Comparison of ENCODE assay signal across 34 cellular contexts in genomic region chr1:14888374-14888773, GRCh38.
"Had no signal": no experiment of that assay in that cellular context is flagged by ENCODE, and none has a peak within 500 bp of the region (broad histone marks: within the 10 kb centered on the region; RNA-seq: fewer than 3 reads in every experiment).

No MANE protein-coding gene starts in this region.

- H3K4me3 ChIP-seq: ascending aorta, breast epithelium had no signal

- H3K9me3 Mint-ChIP-seq: activated CD4-positive, alpha-beta memory T cell treated with anti-CD3 and anti-CD28 coated beads, Interleukin-2, amount 10 ng/mL, durations not matched to agents 7 days and 5 days; activated CD4-positive, alpha-beta T cell treated with anti-CD3 and anti-CD28 coated beads, Interleukin-2, amount 10 ng/mL, durations not matched to agents 7 days and 5 days; activated naive CD4-positive, alpha-beta T cell treated with anti-CD3 and anti-CD28 coated beads for 36 hours; activated naive CD4-positive, alpha-beta T cell treated with anti-CD3 and anti-CD28 coated beads, Interleukin-2, amount 50 U/mL, for 24 hours; activated naive CD8-positive, alpha-beta T cell treated with anti-CD3 and anti-CD28 coated beads, Interleukin-2, amount 10 ng/mL, durations not matched to agents 7 days and 5 days; activated naive CD8-positive, alpha-beta T cell treated with anti-CD3 and anti-CD28 coated beads, Interleukin-2, amount 50 U/mL, for 24 hours; activated T-cell treated with anti-CD3 and anti-CD28 coated beads, Interleukin-2, amount 50 U/mL, for 24 hours; T-helper 1 cell treated with Interleukin-12 subunit alpha and Interleukin-12 subunit beta and Interleukin-4 antibody, amounts not matched to agents 30 μg/mL and 1 μg/mL, for 36 hours; T-helper 2 cell treated with Interferon-gamma antibody and Interleukin-4, amounts not matched to agents 5 μg/mL and 100 μg/mL, for 36 hours had no signal

- H3K4me1 ChIP-seq: breast epithelium had no signal

- H3K4me1 Mint-ChIP-seq: activated CD4-positive, alpha-beta memory T cell treated with anti-CD3 and anti-CD28 coated beads, Interleukin-2, amount 10 ng/mL, durations not matched to agents 7 days and 5 days; activated CD4-positive, alpha-beta T cell treated with anti-CD3 and anti-CD28 coated beads for 36 hours; activated CD4-positive, alpha-beta T cell treated with anti-CD3 and anti-CD28 coated beads, Interleukin-2, amount 10 ng/mL, durations not matched to agents 7 days and 5 days; activated CD8-positive, alpha-beta memory T cell treated with anti-CD3 and anti-CD28 coated beads, Interleukin-2, amount 10 ng/mL, durations not matched to agents 7 days and 5 days; activated naive CD4-positive, alpha-beta T cell treated with anti-CD3 and anti-CD28 coated beads, Interleukin-2, amount 50 U/mL, for 24 hours; activated naive CD8-positive, alpha-beta T cell treated with anti-CD3 and anti-CD28 coated beads, Interleukin-2, amount 10 ng/mL, durations not matched to agents 7 days and 5 days; activated naive CD8-positive, alpha-beta T cell treated with anti-CD3 and anti-CD28 coated beads, Interleukin-2, amount 50 U/mL, for 24 hours had no signal

- H3K36me3 ChIP-seq: ascending aorta, brain microvascular endothelial cell, breast epithelium had no signal

- H3K9me3 ChIP-seq: ascending aorta, breast epithelium had no signal

- H3K27me3 ChIP-seq: ascending aorta, breast epithelium had no signal

- H3K27ac ChIP-seq: ascending aorta, brain microvascular endothelial cell, breast epithelium, VCaP had no signal

- H3K4me3 Mint-ChIP-seq: activated CD4-positive, alpha-beta memory T cell treated with anti-CD3 and anti-CD28 coated beads, Interleukin-2, amount 10 ng/mL, durations not matched to agents 7 days and 5 days; activated CD4-positive, alpha-beta T cell treated with anti-CD3 and anti-CD28 coated beads for 36 hours; activated CD4-positive, alpha-beta T cell treated with anti-CD3 and anti-CD28 coated beads, Interleukin-2, amount 10 ng/mL, durations not matched to agents 7 days and 5 days; activated CD8-positive, alpha-beta memory T cell treated with anti-CD3 and anti-CD28 coated beads, Interleukin-2, amount 10 ng/mL, durations not matched to agents 7 days and 5 days; activated CD8-positive, alpha-beta T cell treated with anti-CD3 and anti-CD28 coated beads, Interleukin-2, amount 10 ng/mL, durations not matched to agents 7 days and 5 days; activated naive CD4-positive, alpha-beta T cell treated with anti-CD3 and anti-CD28 coated beads for 36 hours; activated naive CD4-positive, alpha-beta T cell treated with anti-CD3 and anti-CD28 coated beads, Interleukin-2, amount 50 U/mL, for 24 hours; activated naive CD8-positive, alpha-beta T cell; activated naive CD8-positive, alpha-beta T cell treated with anti-CD3 and anti-CD28 coated beads, Interleukin-2, amount 10 ng/mL, durations not matched to agents 7 days and 5 days; activated naive CD8-positive, alpha-beta T cell treated with anti-CD3 and anti-CD28 coated beads, Interleukin-2, amount 50 U/mL, for 24 hours; activated T-cell treated with anti-CD3 and anti-CD28 coated beads, Interleukin-2, amount 50 U/mL, for 24 hours; T-helper 1 cell treated with Interleukin-12 subunit alpha and Interleukin-12 subunit beta and Interleukin-4 antibody, amounts not matched to agents 30 μg/mL and 1 μg/mL, for 36 hours; T-helper 2 cell treated with Interferon-gamma antibody and Interleukin-4, amounts not matched to agents 5 μg/mL and 100 μg/mL, for 36 hours had no signal

- ATAC-seq: activated CD4-positive, alpha-beta T cell treated with anti-CD3 and anti-CD28 coated beads for 36 hours; activated CD4-positive, CD25-positive, alpha-beta regulatory T cell treated with anti-CD3 and anti-CD28 coated beads, Interleukin-2, amount 50 U/mL, for 24 hours; activated CD8-positive, alpha-beta memory T cell treated with anti-CD3 and anti-CD28 coated beads, Interleukin-2, amount 10 ng/mL, durations not matched to agents 7 days and 5 days; activated CD8-positive, alpha-beta T cell treated with anti-CD3 and anti-CD28 coated beads, Interleukin-2, amount 10 ng/mL, durations not matched to agents 7 days and 5 days; activated naive CD8-positive, alpha-beta T cell treated with anti-CD3 and anti-CD28 coated beads, Interleukin-2, amount 50 U/mL, for 24 hours had no signal

- H3K27ac Mint-ChIP-seq: activated CD4-positive, alpha-beta memory T cell treated with anti-CD3 and anti-CD28 coated beads, Interleukin-2, amount 10 ng/mL, durations not matched to agents 7 days and 5 days; activated CD4-positive, alpha-beta T cell treated with anti-CD3 and anti-CD28 coated beads for 36 hours; activated CD4-positive, alpha-beta T cell treated with anti-CD3 and anti-CD28 coated beads, Interleukin-2, amount 10 ng/mL, durations not matched to agents 7 days and 5 days; activated CD8-positive, alpha-beta memory T cell treated with anti-CD3 and anti-CD28 coated beads, Interleukin-2, amount 10 ng/mL, durations not matched to agents 7 days and 5 days; activated CD8-positive, alpha-beta T cell treated with anti-CD3 and anti-CD28 coated beads, Interleukin-2, amount 10 ng/mL, durations not matched to agents 7 days and 5 days; activated naive CD4-positive, alpha-beta T cell treated with anti-CD3 and anti-CD28 coated beads for 36 hours; activated naive CD4-positive, alpha-beta T cell treated with anti-CD3 and anti-CD28 coated beads, Interleukin-2, amount 50 U/mL, for 24 hours; activated naive CD8-positive, alpha-beta T cell; activated naive CD8-positive, alpha-beta T cell treated with anti-CD3 and anti-CD28 coated beads, Interleukin-2, amount 10 ng/mL, durations not matched to agents 7 days and 5 days; activated naive CD8-positive, alpha-beta T cell treated with anti-CD3 and anti-CD28 coated beads, Interleukin-2, amount 50 U/mL, for 24 hours; activated T-cell treated with anti-CD3 and anti-CD28 coated beads, Interleukin-2, amount 50 U/mL, for 24 hours; T-helper 1 cell treated with Interleukin-12 subunit alpha and Interleukin-12 subunit beta and Interleukin-4 antibody, amounts not matched to agents 30 μg/mL and 1 μg/mL, for 36 hours; T-helper 2 cell treated with Interferon-gamma antibody and Interleukin-4, amounts not matched to agents 5 μg/mL and 100 μg/mL, for 36 hours had no signal

- H3K27me3 Mint-ChIP-seq: activated CD4-positive, alpha-beta T cell treated with anti-CD3 and anti-CD28 coated beads, Interleukin-2, amount 10 ng/mL, durations not matched to agents 7 days and 5 days; activated CD8-positive, alpha-beta memory T cell treated with anti-CD3 and anti-CD28 coated beads, Interleukin-2, amount 10 ng/mL, durations not matched to agents 7 days and 5 days had no signal

- DNase-seq: activated CD4-positive, alpha-beta memory T cell treated with anti-CD3 and anti-CD28 coated beads, Interleukin-2, amount 10 ng/mL, durations not matched to agents 7 days and 5 days; activated CD4-positive, alpha-beta T cell treated with anti-CD3 and anti-CD28 coated beads for 1 hour; activated CD4-positive, alpha-beta T cell treated with anti-CD3 and anti-CD28 coated beads for 36 hours; activated CD4-positive, alpha-beta T cell treated with anti-CD3 and anti-CD28 coated beads for 48 hours; activated CD4-positive, alpha-beta T cell treated with anti-CD3 and anti-CD28 coated beads, Interleukin-2, amount 10 ng/mL, durations not matched to agents 7 days and 5 days; activated CD4-positive, alpha-beta T cell treated with anti-CD3 and anti-CD28 coated beads, Interleukin-2, amount 50 U/mL, for 48 hours; activated CD4-positive, CD25-positive, alpha-beta regulatory T cell; activated CD8-positive, alpha-beta memory T cell treated with anti-CD3 and anti-CD28 coated beads for 24 hours; activated CD8-positive, alpha-beta memory T cell treated with anti-CD3 and anti-CD28 coated beads, Interleukin-2, amount 10 ng/mL, durations not matched to agents 7 days and 5 days; activated CD8-positive, alpha-beta memory T cell treated with anti-CD3 and anti-CD28 coated beads, Interleukin-2, amount 50 U/mL, for 48 hours; activated CD8-positive, alpha-beta T cell treated with anti-CD3 and anti-CD28 coated beads, Interleukin-2, amount 10 ng/mL, durations not matched to agents 7 days and 5 days; activated effector memory CD4-positive, alpha-beta T cell treated with anti-CD3 and anti-CD28 coated beads, Interleukin-2, amount 50 U/mL, for 16 hours; activated gamma-delta T cell treated with Interleukin-2 at 50 U/mL for 16 hours; activated naive CD4-positive, alpha-beta T cell; activated naive CD4-positive, alpha-beta T cell treated with anti-CD3 and anti-CD28 coated beads for 36 hours; activated naive CD8-positive, alpha-beta T cell treated with anti-CD3 and anti-CD28 coated beads, Interleukin-2, amount 10 ng/mL, durations not matched to agents 7 days and 5 days; activated naive CD8-positive, alpha-beta T cell treated with anti-CD3 and anti-CD28 coated beads, Interleukin-2, amount 50 U/mL, for 24 hours; activated T-cell treated with anti-CD3 and anti-CD28 coated beads, Interleukin-2, amount 50 U/mL, for 24 hours; activated T-cell treated with anti-CD3 and anti-CD28 coated beads, Interleukin-2, amount 50 U/mL, for 48 hours; amygdala; anterior cingulate cortex; brain microvascular endothelial cell; central memory CD4-positive, alpha-beta T cell; T-helper 1 cell; T-helper 2 cell; T-helper 9 cell had no signal

- H3K36me3 Mint-ChIP-seq: activated CD8-positive, alpha-beta memory T cell treated with anti-CD3 and anti-CD28 coated beads, Interleukin-2, amount 10 ng/mL, durations not matched to agents 7 days and 5 days; activated naive CD4-positive, alpha-beta T cell treated with anti-CD3 and anti-CD28 coated beads, Interleukin-2, amount 50 U/mL, for 24 hours; activated naive CD8-positive, alpha-beta T cell; activated naive CD8-positive, alpha-beta T cell treated with anti-CD3 and anti-CD28 coated beads, Interleukin-2, amount 10 ng/mL, durations not matched to agents 7 days and 5 days had no signal
